ENCODE assay signal across 1 cellular context in the genomic region with DNA sequence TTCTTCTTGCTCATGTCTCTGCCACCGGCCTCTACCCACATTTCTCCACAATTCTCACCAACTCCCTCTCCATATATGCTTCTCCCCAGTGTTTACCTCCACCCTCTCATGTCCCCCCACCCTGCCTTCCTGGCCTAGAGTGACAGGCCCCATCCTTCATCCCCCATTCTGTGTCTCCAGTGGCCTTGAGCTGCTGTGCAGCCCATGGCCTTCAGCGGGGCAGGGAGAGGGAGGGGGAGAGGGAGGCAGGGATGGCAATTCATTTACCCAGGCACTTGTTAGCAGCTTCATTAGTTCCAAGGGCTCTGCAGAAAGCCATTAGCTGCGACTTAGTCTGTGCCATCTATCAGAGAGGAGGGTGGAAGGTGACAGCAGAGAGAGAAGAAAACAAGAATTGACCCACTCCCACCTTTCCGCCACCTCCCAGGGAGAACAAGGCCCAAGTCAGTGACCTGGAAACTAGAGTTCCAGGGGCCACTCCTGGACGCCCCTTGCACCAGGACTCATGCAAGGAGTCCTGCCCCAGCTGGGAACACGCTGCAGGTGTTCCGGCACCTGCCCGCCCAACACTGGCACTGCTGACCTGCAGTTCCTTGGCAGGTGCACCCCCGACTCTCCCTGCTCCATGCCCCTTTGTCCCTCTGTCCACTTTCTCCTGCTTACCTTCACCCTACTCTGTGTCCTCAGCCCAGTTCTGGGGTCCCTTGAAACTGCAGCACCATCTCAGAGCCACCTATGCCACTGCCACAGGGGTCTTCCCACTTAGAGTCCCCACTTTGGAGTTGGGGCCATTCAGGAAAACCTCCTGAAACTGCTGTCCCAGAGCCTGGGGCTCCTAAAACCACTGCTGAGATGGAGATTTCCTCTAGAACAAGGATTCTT.
TF ChIP-seq lines count a peak whose summit lies in the region.

No MANE protein-coding gene starts in this region.

TF ChIP-seq in H1, 55 proteins besides CTCF, POLR2A, EP300 and RAD21:
- no peak for TF ChIP-seq EGR1 (IDR thresholded peaks at IDR 0.05; ENCODE audit: borderline replicate concordance, low read depth, low read length)
- TF ChIP-seq, protein P1, sequence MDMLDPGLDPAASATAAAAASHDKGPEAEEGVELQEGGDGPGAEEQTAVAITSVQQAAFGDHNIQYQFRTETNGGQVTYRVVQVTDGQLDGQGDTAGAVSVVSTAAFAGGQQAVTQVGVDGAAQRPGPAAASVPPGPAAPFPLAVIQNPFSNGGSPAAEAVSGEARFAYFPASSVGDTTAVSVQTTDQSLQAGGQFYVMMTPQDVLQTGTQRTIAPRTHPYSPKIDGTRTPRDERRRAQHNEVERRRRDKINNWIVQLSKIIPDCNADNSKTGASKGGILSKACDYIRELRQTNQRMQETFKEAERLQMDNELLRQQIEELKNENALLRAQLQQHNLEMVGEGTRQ (IDR thresholded peaks at IDR 0.05; ENCODE audit: low read length): no peak
- no peak for TF ChIP-seq MAFK (IDR thresholded peaks at IDR 0.05; ENCODE audit: low read depth, low read length)
- TF ChIP-seq TAF7 (optimal IDR thresholded peaks at IDR 0.05; ENCODE audit: borderline replicate concordance, low read depth, low read length): no peak
- no peak for TF ChIP-seq SUZ12 (IDR thresholded peaks at IDR 0.05; ENCODE audit: low read length)
